ENCODE assay signal across 8 cellular contexts in genomic region chr12:54358945-54359761, GRCh38. TPM values are rescaled to one million over a fixed set of nuclear protein-coding genes. Genes with fewer than 3 reads are reported as not detected.
DNase-seq lines count a peak whose midpoint lies in the region; ATAC-seq and TF ChIP-seq lines count a peak whose summit lies in the region.

No MANE protein-coding gene starts in this region.

- H4K20me1 ChIP-seq in osteoblast (ENCODE audit: insufficient read depth, low read length), result no peaks in the 10 kb centered on the region

- peaks cover 6% of the 10 kb centered on the region for H3K27me3 Mint-ChIP-seq in activated naive CD4-positive, alpha-beta T cell treated with anti-CD3 and anti-CD28 coated beads, Interleukin-2, amount 10 ng/mL, durations not matched to agents 7 days and 5 days
- peaks cover 9% of the 10 kb centered on the region for H3K27me3 Mint-ChIP-seq in glutamatergic neuron (ENCODE audit: unreplicated experiment)

- H3K4me1 Mint-ChIP-seq in activated naive CD4-positive, alpha-beta T cell treated with anti-CD3 and anti-CD28 coated beads, Interleukin-2, amount 10 ng/mL, durations not matched to agents 7 days and 5 days, result peaks cover 32% of the 10 kb centered on the region
- peaks cover 30% of the 10 kb centered on the region for H3K4me1 Mint-ChIP-seq in glutamatergic neuron (ENCODE audit: low read depth, unreplicated experiment)

- peak overlapping the region; percentile 90 for H2AFZ ChIP-seq in osteoblast (ENCODE audit: low read length)

- TF ChIP-seq POLR2A in NB4 (IDR thresholded peaks at IDR 0.05; ENCODE audit: extremely low read depth, insufficient read length), result peak; percentile 20

- H3K4me3 Mint-ChIP-seq in activated naive CD4-positive, alpha-beta T cell treated with anti-CD3 and anti-CD28 coated beads, Interleukin-2, amount 10 ng/mL, durations not matched to agents 7 days and 5 days, result no peak overlapping the region
- no peak overlapping the region for H3K4me3 Mint-ChIP-seq in glutamatergic neuron (ENCODE audit: unreplicated experiment)

- peaks cover 28% of the 10 kb centered on the region for H3K4me1 ChIP-seq in osteoblast (ENCODE audit: insufficient read depth, low read length)
- peaks cover 0 to 8% of the 10 kb centered on the region in 2 donors for H3K4me1 ChIP-seq in thoracic aorta (ENCODE audit: control insufficient read depth in 1 of 2, low read depth in 2 of 2)

- H3K27me3 ChIP-seq in osteoblast (ENCODE audit: insufficient read depth, low read length), result no peaks in the 10 kb centered on the region
- no peaks in the 10 kb centered on the region for H3K27me3 ChIP-seq in thoracic aorta (replicated peaks; ENCODE audit: insufficient read depth)

- peak overlapping the region; percentile 63 for H3K4me3 ChIP-seq in NB4 (ENCODE audit: low read depth, low read length)
- H3K4me3 ChIP-seq in osteoblast (ENCODE audit: insufficient read depth, low read length), result peak overlapping the region; percentile 88
- peak overlapping the region; percentile 92 for H3K4me3 ChIP-seq in thoracic aorta

- in situ Hi-C loops in SK-MEL-5 (cut with HindIII; ENCODE audit: low pct_unique_long_range_greater_than_20kb, low sequenced_read_pairs), result no loop called here

- no peak overlapping the region for H3K27ac Mint-ChIP-seq in activated naive CD4-positive, alpha-beta T cell treated with anti-CD3 and anti-CD28 coated beads, Interleukin-2, amount 10 ng/mL, durations not matched to agents 7 days and 5 days
- H3K27ac Mint-ChIP-seq in glutamatergic neuron (ENCODE audit: unreplicated experiment), result no peak overlapping the region

- TF ChIP-seq CTCF in NB4 (IDR thresholded peaks at IDR 0.05; ENCODE audit: low read depth, low read length), result no peak
- no peak for TF ChIP-seq CTCF in glutamatergic neuron (IDR thresholded peaks at IDR 0.05; ENCODE audit: partially characterized antibody, unreplicated experiment)
- no peak for TF ChIP-seq CTCF in osteoblast (IDR thresholded peaks at IDR 0.05; ENCODE audit: extremely low read depth, low read depth, low read length)
- no peak for TF ChIP-seq CTCF in thoracic aorta (IDR thresholded peaks at IDR 0.05)

- DNase-seq in GM04504 (ENCODE audit: low read depth) (peak; percentile 96), NB4 (ENCODE audit: low read depth) (peak; percentile 99), SK-MEL-5 (ENCODE audit: low read depth, low spot score) (peak; percentile 99), glutamatergic neuron (peak; percentile 93), osteoblast (ENCODE audit: insufficient read length, low spot score, missing footprints) (peak; percentile 97), thoracic aorta (ENCODE audit: low spot score) (peak; percentile 94)
- peak; percentile 97 for DNase-seq in activated naive CD4-positive, alpha-beta T cell treated with anti-CD3 and anti-CD28 coated beads, Interleukin-2, amount 10 ng/mL, durations not matched to agents 7 days and 5 days

- CTCF ChIA-PET in activated naive CD4-positive, alpha-beta T cell treated with anti-CD3 and anti-CD28 coated beads, Interleukin-2, amount 10 ng/mL, durations not matched to agents 7 days and 5 days (lab: Charles Lee), result interaction anchor here (0.7 to 8.3 kb wide), 12 partner anchors 9 to 144 kb away, joined by 3 to 125 read pairs (median 4); partner anchors contain the start of genes CBX5 and HNRNPA1

- ATAC-seq in HG02571 (IDR thresholded peaks at IDR 0.05; ENCODE audit: unreplicated experiment) (peak; percentile 97), thoracic aorta (ENCODE audit: insufficient number of reproducible peaks, low FRiP score, low read depth) (peak; percentile 98)

- no peaks in the 10 kb centered on the region for H3K9me3 Mint-ChIP-seq in activated naive CD4-positive, alpha-beta T cell treated with anti-CD3 and anti-CD28 coated beads, Interleukin-2, amount 10 ng/mL, durations not matched to agents 7 days and 5 days
- H3K9me3 Mint-ChIP-seq in glutamatergic neuron (ENCODE audit: unreplicated experiment), result peaks cover 3% of the 10 kb centered on the region

- no peaks in the 10 kb centered on the region for H3K79me2 ChIP-seq in osteoblast (ENCODE audit: insufficient read depth, low read length)

- H3K4me2 ChIP-seq in osteoblast (ENCODE audit: insufficient read depth, low read length), result peak overlapping the region; percentile 90

- H3K9me3 ChIP-seq in osteoblast (ENCODE audit: low read depth, low read length) (no peaks in the 10 kb centered on the region), thoracic aorta (no peaks in the 10 kb centered on the region)

- no peaks in the 10 kb centered on the region for H3K36me3 Mint-ChIP-seq in activated naive CD4-positive, alpha-beta T cell treated with anti-CD3 and anti-CD28 coated beads, Interleukin-2, amount 10 ng/mL, durations not matched to agents 7 days and 5 days
- H3K36me3 Mint-ChIP-seq in glutamatergic neuron (ENCODE audit: unreplicated experiment), result no peaks in the 10 kb centered on the region

- peak overlapping the region; percentile 97 for H3K27ac ChIP-seq in osteoblast (ENCODE audit: low read depth, low read length)
- H3K27ac ChIP-seq in thoracic aorta, result peak overlapping the region; percentile 85 to 90

- H3K36me3 ChIP-seq in osteoblast (ENCODE audit: insufficient read depth, low read length) (no peaks in the 10 kb centered on the region), thoracic aorta (no peaks in the 10 kb centered on the region)

RNA-seq across cellular contexts. Expression of gene GPR84, which starts 5.1 kb away (rescaled TPM):
- 0.11 TPM in 1 of 2 replicates, not detected in the other for total RNA-seq in SK-MEL-5 (2014; rRNA removed; shearing (Covaris generic))
- 0.25 and 0.76 TPM in 2 replicates for polyA plus RNA-seq in SK-MEL-5 (2015; cell fraction: cytosol; rRNA removed)
- polyA plus RNA-seq in SK-MEL-5 (2015; cell fraction: nucleus; rRNA removed), result 0.52 and 0.73 TPM in 2 replicates
- not detected for total RNA-seq in glutamatergic neuron (ENCODE audit: unreplicated experiment)
- 0.36 TPM in 1 of 2 replicates, not detected in the other for total RNA-seq in osteoblast
- total RNA-seq in thoracic aorta, result 1 to 10 TPM in 1 of 2 donors, under 1 TPM in 1; 0.95 to 2.3 TPM

RNA-seq across cellular contexts. Expression of gene ZNF385A, which starts 25.4 kb away (rescaled TPM):
- 1.1 and 3.1 TPM in 2 replicates for total RNA-seq in SK-MEL-5 (2014; rRNA removed; shearing (Covaris generic))
- 21.9 and 26.3 TPM in 2 replicates for polyA plus RNA-seq in SK-MEL-5 (2015; cell fraction: cytosol; rRNA removed)
- 2.1 and 3.5 TPM in 2 replicates for polyA plus RNA-seq in SK-MEL-5 (2015; cell fraction: nucleus; rRNA removed)
- total RNA-seq in glutamatergic neuron (ENCODE audit: unreplicated experiment) (26.6 TPM), osteoblast (0.72 and 0.88 TPM in 2 replicates), thoracic aorta (10 to 100 TPM in 1 of 2 donors, 1 to 10 TPM in 1; 7.4 to 19.0 TPM)

RNA-seq across cellular contexts. Expression of gene COPZ1, which starts 34.2 kb away (rescaled TPM):
- total RNA-seq in SK-MEL-5 (2014; rRNA removed; shearing (Covaris generic)), result 273 and 325 TPM in 2 replicates
- polyA plus RNA-seq in SK-MEL-5 (2015; cell fraction: cytosol; rRNA removed), result 216 and 226 TPM in 2 replicates
- polyA plus RNA-seq in SK-MEL-5 (2015; cell fraction: nucleus; rRNA removed), result 95.6 and 116 TPM in 2 replicates
- 88.6 TPM for total RNA-seq in glutamatergic neuron (ENCODE audit: unreplicated experiment)
- total RNA-seq in osteoblast, result 96.9 and 104 TPM in 2 replicates
- total RNA-seq in thoracic aorta, result 10 to 100 TPM; 38.7 to 59.4 TPM

RNA-seq across cellular contexts. Expression of gene NFE2, which starts 58.3 kb away (rescaled TPM):
- total RNA-seq in SK-MEL-5 (2014; rRNA removed; shearing (Covaris generic)), result 0.32 TPM in 1 of 2 replicates, not detected in the other
- polyA plus RNA-seq in SK-MEL-5 (2015; cell fraction: cytosol; rRNA removed), result 0.23 and 0.44 TPM in 2 replicates
- 0.33 TPM in 2 replicates for polyA plus RNA-seq in SK-MEL-5 (2015; cell fraction: nucleus; rRNA removed)
- total RNA-seq in glutamatergic neuron (ENCODE audit: unreplicated experiment), result not detected
- total RNA-seq in osteoblast, result 1.4 and 2.7 TPM in 2 replicates
- total RNA-seq in thoracic aorta, result 1 to 10 TPM in 1 of 2 donors, not detected in 1; 1.8 TPM

RNA-seq across cellular contexts. Expression of gene ITGA5, which starts 59.9 kb away (rescaled TPM):
- total RNA-seq in SK-MEL-5 (2014; rRNA removed; shearing (Covaris generic)), result 19.2 and 22.6 TPM in 2 replicates
- polyA plus RNA-seq in SK-MEL-5 (2015; cell fraction: cytosol; rRNA removed), result 28.6 and 34.5 TPM in 2 replicates
- polyA plus RNA-seq in SK-MEL-5 (2015; cell fraction: nucleus; rRNA removed), result 28.0 and 58.7 TPM in 2 replicates
- total RNA-seq in glutamatergic neuron (ENCODE audit: unreplicated experiment) (1.8 TPM), osteoblast (336 and 401 TPM in 2 replicates), thoracic aorta (100 to 1,000 TPM; 752 to 847 TPM)

Comparison
In these comparisons a context has a peak if more than half of its experiments do, and no peak if none do; other contexts are left out.
1. Peak in every context shown above with its lines: DNase-seq, ATAC-seq, H3K4me3 ChIP-seq and H3K27ac ChIP-seq.